ENCODE assay signal across 20 cellular contexts in the genomic region with DNA sequence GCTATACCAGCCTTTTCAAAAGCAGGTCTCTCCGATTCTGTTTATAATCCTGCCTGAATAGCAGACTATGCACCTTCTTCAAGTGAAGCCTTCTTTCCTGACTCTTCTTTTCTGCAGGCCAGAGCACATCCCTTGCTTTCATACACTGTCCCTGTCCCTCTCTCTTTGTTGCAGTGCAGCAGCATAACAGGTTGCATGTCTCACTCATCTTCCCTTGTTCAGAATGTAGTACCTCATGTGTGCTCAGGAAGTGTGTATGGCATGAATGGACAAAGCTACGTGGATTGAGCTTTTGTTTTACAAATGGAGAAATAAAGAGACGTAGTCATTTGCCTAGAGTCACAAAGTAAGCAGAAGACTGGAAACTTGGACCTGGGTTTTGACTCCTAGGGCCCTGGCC.
"Had no signal": no experiment of that assay in that cellular context is flagged by ENCODE, and none has a peak within 500 bp of the region (broad histone marks: within the 10 kb centered on the region; RNA-seq: fewer than 3 reads in every experiment).

No MANE protein-coding gene starts in this region.

- H3K4me1 ChIP-seq: breast epithelium, esophagus muscularis mucosa, right atrium auricular region, transverse colon, vagina had no signal

- H3K4me1 Mint-ChIP-seq: activated T-helper 17 cell treated with anti-CD3 and anti-CD28 coated beads, Interleukin-2, amount 50 U/mL, for 72 hours; naive thymus-derived CD4-positive, alpha-beta T cell had no signal

- H3K27ac Mint-ChIP-seq: activated T-helper 17 cell treated with anti-CD3 and anti-CD28 coated beads, Interleukin-2, amount 50 U/mL, for 72 hours; dendritic cell treated with granulocyte-macrophage colony-stimulating factor and Interleukin-4, amounts not matched to agents 40 ng/mL and 50 ng/mL, for 4 days; naive thymus-derived CD4-positive, alpha-beta T cell had no signal

- H3K36me3 Mint-ChIP-seq: naive thymus-derived CD4-positive, alpha-beta T cell had no signal

- H3K4me3 ChIP-seq: breast epithelium, esophagus muscularis mucosa, mucosa of descending colon, right atrium auricular region, skin epidermis, transverse colon, vagina had no signal

- H3K9me3 ChIP-seq: breast epithelium, esophagus muscularis mucosa, mucosa of descending colon, right atrium auricular region, transverse colon, vagina had no signal

- DNase-seq: activated CD4-positive, alpha-beta T cell treated with anti-CD3 and anti-CD28 coated beads, Interleukin-2, amount 50 U/mL, for 48 hours; activated CD4-positive, CD25-positive, alpha-beta regulatory T cell treated with anti-CD3 and anti-CD28 coated beads, Interleukin-2, amount 50 U/mL, for 72 hours; activated naive CD4-positive, alpha-beta T cell treated with Interleukin-2 at 50 U/mL for 16 hours; anterior cingulate cortex; hypothalamus; mucosa of descending colon; naive thymus-derived CD4-positive, alpha-beta T cell; stimulated activated CD4-positive, alpha-beta T cell treated with anti-CD3 and anti-CD28 coated beads, Interleukin-15, amount 100 ng/mL, for 24 hours; stimulated activated CD4-positive, alpha-beta T cell treated with anti-CD3 and anti-CD28 coated beads, Interleukin-4, amount 100 ng/mL, for 1 hour; stimulated activated naive CD4-positive, alpha-beta T cell treated with Interleukin-2 at 50 U/mL for 16 hours; substantia nigra; transverse colon had no signal

- ATAC-seq: activated T-helper 17 cell treated with anti-CD3 and anti-CD28 coated beads, Interleukin-2, amount 50 U/mL, for 72 hours; left lobe of liver; mucosa of descending colon; naive thymus-derived CD4-positive, alpha-beta T cell had no signal

- H3K9me3 Mint-ChIP-seq: activated T-helper 17 cell treated with anti-CD3 and anti-CD28 coated beads, Interleukin-2, amount 50 U/mL, for 72 hours; dendritic cell treated with granulocyte-macrophage colony-stimulating factor and Interleukin-4, amounts not matched to agents 40 ng/mL and 50 ng/mL, for 4 days had no signal

- H3K27me3 ChIP-seq: breast epithelium, esophagus muscularis mucosa, right atrium auricular region, transverse colon, vagina had no signal

- H3K27me3 Mint-ChIP-seq: activated T-helper 17 cell treated with anti-CD3 and anti-CD28 coated beads, Interleukin-2, amount 50 U/mL, for 72 hours; dendritic cell treated with granulocyte-macrophage colony-stimulating factor and Interleukin-4, amounts not matched to agents 40 ng/mL and 50 ng/mL, for 4 days had no signal

- H3K27ac ChIP-seq: breast epithelium, esophagus muscularis mucosa, right atrium auricular region, transverse colon, vagina had no signal

- H3K4me3 Mint-ChIP-seq: activated T-helper 17 cell treated with anti-CD3 and anti-CD28 coated beads, Interleukin-2, amount 50 U/mL, for 72 hours; dendritic cell treated with granulocyte-macrophage colony-stimulating factor and Interleukin-4, amounts not matched to agents 40 ng/mL and 50 ng/mL, for 4 days; naive thymus-derived CD4-positive, alpha-beta T cell had no signal

- H3K36me3 ChIP-seq: breast epithelium, esophagus muscularis mucosa, right atrium auricular region, transverse colon, vagina had no signal
